12 cellular contexts compared by ENCODE assay signal in the genomic region with DNA sequence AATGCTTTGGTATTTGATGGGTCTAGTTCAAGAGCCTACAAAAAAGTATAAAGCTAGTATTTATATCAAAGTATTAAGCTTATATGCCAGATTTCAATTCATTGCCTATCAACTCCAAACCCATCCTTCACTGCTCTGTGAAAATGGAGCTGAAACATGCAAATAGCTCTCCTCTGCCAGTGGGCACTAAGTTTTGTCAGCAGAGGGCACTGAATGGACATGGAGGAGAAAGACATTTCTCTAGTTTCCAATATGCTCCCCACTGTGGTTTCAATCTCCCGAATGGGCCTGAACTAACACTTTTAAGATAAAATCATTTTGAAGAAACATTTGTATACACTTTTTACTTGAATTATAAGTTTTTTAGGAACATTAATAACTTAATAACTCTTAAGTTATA. TPM values are rescaled to one million over a fixed set of nuclear protein-coding genes. Genes with fewer than 3 reads are reported as not detected.
DNase-seq lines count a peak whose midpoint lies in the region; ATAC-seq and TF ChIP-seq lines count a peak whose summit lies in the region.
"Had no signal": no experiment of that assay in that cellular context is flagged by ENCODE, and none has a peak within 500 bp of the region (broad histone marks: within the 10 kb centered on the region; RNA-seq: fewer than 3 reads in every experiment).

No MANE protein-coding gene starts in this region.

- H3K27me3 Mint-ChIP-seq in type B pancreatic cell = no peaks in the 10 kb centered on the region
- H3K27me3 Mint-ChIP-seq: dendritic cell treated with granulocyte-macrophage colony-stimulating factor and Interleukin-4, amounts not matched to agents 40 ng/mL and 50 ng/mL, for 4 days had no signal

- intact Hi-C loops in left ventricle myocardium inferior (cut with micrococcal nuclease) (no loop called here), Right ventricle myocardium superior (cut with DNase I) (no loop called here), sigmoid colon (cut with DNase I) (no loop called here)

- H3K27ac ChIP-seq in left ventricle myocardium inferior (replicated peaks) (no peak overlapping the region), sigmoid colon (no peak overlapping the region)

- no peak for TF ChIP-seq POLR2A in sigmoid colon (IDR thresholded peaks at IDR 0.05)

- no peaks in the 10 kb centered on the region for H3K9me3 Mint-ChIP-seq in type B pancreatic cell
- H3K9me3 Mint-ChIP-seq: CD8-positive, alpha-beta T cell; dendritic cell treated with granulocyte-macrophage colony-stimulating factor and Interleukin-4, amounts not matched to agents 40 ng/mL and 50 ng/mL, for 4 days had no signal

- no peak overlapping the region for H3K4me3 Mint-ChIP-seq in type B pancreatic cell
- H3K4me3 Mint-ChIP-seq: CD8-positive, alpha-beta T cell; dendritic cell treated with granulocyte-macrophage colony-stimulating factor and Interleukin-4, amounts not matched to agents 40 ng/mL and 50 ng/mL, for 4 days had no signal

- H3K4me1 Mint-ChIP-seq in type B pancreatic cell (ENCODE audit: unreplicated experiment) = no peaks in the 10 kb centered on the region

- peaks cover 39% of the 10 kb centered on the region for H3K36me3 Mint-ChIP-seq in type B pancreatic cell

- no peaks in the 10 kb centered on the region for H3K4me1 ChIP-seq in left ventricle myocardium inferior
- H3K4me1 ChIP-seq in sigmoid colon = no peaks in the 10 kb centered on the region

- H3K36me3 ChIP-seq in left ventricle myocardium inferior (peaks cover 98% of the 10 kb centered on the region), sigmoid colon (peaks cover 14 to 100% (median 49%) of the 10 kb centered on the region in 4 donors)

- no peak overlapping the region for H3K4me3 ChIP-seq in left ventricle myocardium inferior
- no peak overlapping the region for H3K4me3 ChIP-seq in sigmoid colon

- H3K27ac Mint-ChIP-seq in type B pancreatic cell = no peak overlapping the region
- H3K27ac Mint-ChIP-seq: dendritic cell treated with granulocyte-macrophage colony-stimulating factor and Interleukin-4, amounts not matched to agents 40 ng/mL and 50 ng/mL, for 4 days had no signal

- H3K9me3 ChIP-seq in left ventricle myocardium inferior (replicated peaks) = no peaks in the 10 kb centered on the region
- H3K9me3 ChIP-seq in sigmoid colon = no peaks in the 10 kb centered on the region

- H3K27me3 ChIP-seq in left ventricle myocardium inferior (ENCODE audit: low read depth) (no peaks in the 10 kb centered on the region), sigmoid colon (no peaks in the 10 kb centered on the region)

- ATAC-seq in Right ventricle myocardium superior (ENCODE audit: poor library complexity) (no peak), HG02870 (IDR thresholded peaks at IDR 0.05; ENCODE audit: unreplicated experiment) (no peak), GM19397 (IDR thresholded peaks at IDR 0.05; ENCODE audit: unreplicated experiment) (no peak)
- ATAC-seq: CD8-positive, alpha-beta T cell had no signal

- peak; percentile 29 for TF ChIP-seq CTCF in left ventricle myocardium inferior (IDR thresholded peaks at IDR 0.05; ENCODE audit: borderline replicate concordance)
- TF ChIP-seq CTCF in type B pancreatic cell (conservative IDR thresholded peaks at IDR 0.05) = peak; percentile 28
- no peak for TF ChIP-seq CTCF in sigmoid colon (IDR thresholded peaks at IDR 0.05)

- TF ChIP-seq EP300 in sigmoid colon (IDR thresholded peaks at IDR 0.05) = no peak

- 75 to 90% methylated on average over 1 of the region's 1 CpG for WGBS in sigmoid colon, 2 donors

- no peak for DNase-seq in left ventricle myocardium inferior
- no peak for DNase-seq in Right ventricle myocardium superior
- DNase-seq in RKO (ENCODE audit: low spot score) = peak; percentile 41
- peak; percentile 4 for DNase-seq in fibroblast of gingiva (ENCODE audit: low read depth)
- DNase-seq in type B pancreatic cell (ENCODE audit: extremely low spot score, unreplicated experiment) = no peak
- no peak for DNase-seq in sigmoid colon
- DNase-seq: CD8-positive, alpha-beta T cell; NCI-H446; nucleus accumbens had no signal

RNA-seq across cellular contexts. Expression of a gene that starts 12.4 kb away (rescaled TPM):
- total RNA-seq in left ventricle myocardium inferior (39.2 TPM), Right ventricle myocardium superior (36.3 TPM), type B pancreatic cell (ENCODE audit: low replicate concordance) (34.6 and 40.6 TPM in 2 replicates), sigmoid colon (10 to 100 TPM; 17.8 to 54.8 (median 28.6) TPM)
- 10 to 100 TPM; 17.4 to 30.1 (median 26.6) TPM for polyA plus RNA-seq in sigmoid colon

RNA-seq across cellular contexts. Expression of a gene that starts 38.7 kb away (rescaled TPM):
- total RNA-seq in left ventricle myocardium inferior = 283 TPM
- 389 TPM for total RNA-seq in Right ventricle myocardium superior
- total RNA-seq in type B pancreatic cell (ENCODE audit: low replicate concordance) = 32.5 and 42.2 TPM in 2 replicates
- 10 to 100 TPM; 30.7 to 49.9 (median 37.7) TPM for total RNA-seq in sigmoid colon
- polyA plus RNA-seq in sigmoid colon = 10 to 100 TPM; 20.4 to 74.7 (median 31.6) TPM

RNA-seq across cellular contexts. Expression of a gene that starts 39.1 kb away (rescaled TPM):
- 3.4 TPM for total RNA-seq in left ventricle myocardium inferior
- total RNA-seq in Right ventricle myocardium superior = 4.2 TPM
- 9.2 and 17.5 TPM in 2 replicates for total RNA-seq in type B pancreatic cell (ENCODE audit: low replicate concordance)
- total RNA-seq in sigmoid colon = 1 to 10 TPM; 3.3 to 7.1 (median 5.2) TPM
- polyA plus RNA-seq in sigmoid colon = 1 to 10 TPM; 2.4 to 3.7 (median 3.7) TPM

RNA-seq across cellular contexts. Expression of a gene that starts 58.0 kb away (rescaled TPM):
- total RNA-seq in left ventricle myocardium inferior = 44.0 TPM
- 46.2 TPM for total RNA-seq in Right ventricle myocardium superior
- total RNA-seq in type B pancreatic cell (ENCODE audit: low replicate concordance) = 31.0 and 36.5 TPM in 2 replicates
- total RNA-seq in sigmoid colon = 10 to 100 TPM; 35.2 to 38.9 (median 36.5) TPM
- 10 to 100 TPM; 14.4 to 22.7 (median 17.8) TPM for polyA plus RNA-seq in sigmoid colon

Comparison
In these comparisons a context has a peak if more than half of its experiments do, and no peak if none do; other contexts are left out.
1. DNase-seq: peak in RKO (single experiment) and fibroblast of gingiva (single experiment); none in left ventricle myocardium inferior (single experiment), Right ventricle myocardium superior (single experiment), type B pancreatic cell (single experiment) and sigmoid colon (single experiment).
2. CTCF ChIP-seq: peak in left ventricle myocardium inferior (single experiment) and type B pancreatic cell (single experiment); none in sigmoid colon (0 of 4).